24 cellular contexts compared by ENCODE assay signal in genomic region chr5:37170856-37171255, GRCh38.
DNase-seq lines count a peak whose midpoint lies in the region; ATAC-seq, FAIRE-seq and TF ChIP-seq lines count a peak whose summit lies in the region.
"Had no signal": no experiment of that assay in that cellular context is flagged by ENCODE, and none has a peak within 500 bp of the region (broad histone marks: within the 10 kb centered on the region; RNA-seq: fewer than 3 reads in every experiment).

No MANE protein-coding gene starts in this region.

- peaks cover 3% of the 10 kb centered on the region for H3K4me1 ChIP-seq in HepG2 (ENCODE audit: insufficient read depth, low read length)
- H3K4me1 ChIP-seq in right lobe of liver = peaks cover 0 to 18% (median 7%) of the 10 kb centered on the region in 4 donors
- H3K4me1 ChIP-seq in Karpas-422 (ENCODE audit: low read length) = no peaks in the 10 kb centered on the region
- H3K4me1 ChIP-seq: BE2C, BLaER1 had no signal

- POLR2A ChIA-PET in HepG2 (lab: Yijun Ruan, JAX) = no interaction called here

- H4K20me1 ChIP-seq in HepG2 (ENCODE audit: insufficient read depth, low read length) = no peaks in the 10 kb centered on the region
- H4K20me1 ChIP-seq in Karpas-422 (ENCODE audit: insufficient read depth, low read depth, low read length) = no peaks in the 10 kb centered on the region
- H4K20me1 ChIP-seq: BLaER1 had no signal

- H3K79me2 ChIP-seq in HepG2 (ENCODE audit: insufficient read depth, low read length) (no peaks in the 10 kb centered on the region), Karpas-422 (ENCODE audit: low read length) (no peaks in the 10 kb centered on the region)

- no peak overlapping the region for H3K27ac ChIP-seq in HepG2 (ENCODE audit: extremely low read length, insufficient read depth, low read length)
- no peak overlapping the region for H3K27ac ChIP-seq in right lobe of liver
- no peak overlapping the region for H3K27ac ChIP-seq in Karpas-422 (ENCODE audit: low read length)
- H3K27ac ChIP-seq: 22Rv1, BLaER1 had no signal

- no peak for TF ChIP-seq CTCF in HepG2 (CRISPR knock-in tag; IDR thresholded peaks at IDR 0.05)
- TF ChIP-seq CTCF in right lobe of liver (IDR thresholded peaks at IDR 0.05) = no peak

- H3K36me3 ChIP-seq in HepG2 (replicated peaks in 1 of 2; ENCODE audit: control insufficient read depth in 1 of 2, insufficient read depth in 2 of 2, low read length in 2 of 2) (peaks cover 7 to 32% of the 10 kb centered on the region in 2 experiments; a peak in 4 of 5 replicates), right lobe of liver (peaks cover 0 to 37% (median 7%) of the 10 kb centered on the region in 4 donors), Karpas-422 (ENCODE audit: insufficient read depth, low read length) (no peaks in the 10 kb centered on the region)

- no peak overlapping the region for H3K4me2 ChIP-seq in HepG2 (ENCODE audit: low read depth, low read length)
- no peak overlapping the region for H3K4me2 ChIP-seq in Karpas-422 (ENCODE audit: low read depth, low read length, poor library complexity, severe bottlenecking)
- H3K4me2 ChIP-seq: BLaER1 had no signal

- intact Hi-C loops in HepG2 (cut with micrococcal nuclease; ENCODE audit: unreplicated experiment) = no loop called here
- intact Hi-C loops in right lobe of liver (cut with DNase I) = no loop called here

- DNase-seq in HepG2 (ENCODE audit: low spot score) (no peak), right lobe of liver (no peak), Karpas-422 (peak; percentile 20), NCI-H2196 treated with DMSO at 0.1 percent for 48 hours (lab: John Stamatoyannopoulos, UW; ENCODE audit: unreplicated experiment) (no peak)
- DNase-seq in stimulated activated CD4-positive, alpha-beta T cell treated with anti-CD3 and anti-CD28 coated beads, Interleukin-4, amount 100 ng/mL, for 4 hours = no peak
- DNase-seq: ACHN; BE2C; C1 segment of cervical spinal cord; CD4-positive, alpha-beta memory T cell; CD4-positive, CD25-positive, alpha-beta regulatory T cell; CD8-positive, alpha-beta memory T cell; COR-L47; DMS 273 treated with DMSO at 0.1 percent for 48 hours; DMS153; DMS53; DMS79; DND-41; EL; GDM1 had no signal

- H3K9ac ChIP-seq in HepG2 (ENCODE audit: insufficient read depth, low read depth, low read length) (no peak overlapping the region), Karpas-422 (ENCODE audit: low read length) (no peak overlapping the region)
- H3K9ac ChIP-seq: BLaER1 had no signal

- ATAC-seq in HepG2 = no peak
- ATAC-seq in right lobe of liver = no peak
- ATAC-seq: GM12878 had no signal

- TF ChIP-seq POLR2A in HepG2 (IDR thresholded peaks at IDR 0.05; ENCODE audit: insufficient read depth in 1 of 2, low read depth in 2 of 2, low read length in 2 of 2) (no peak), right lobe of liver (IDR thresholded peaks at IDR 0.05) (no peak)

- H3K9me2 ChIP-seq in Karpas-422 (replicated peaks; ENCODE audit: insufficient read depth, low read length) = no peaks in the 10 kb centered on the region

- no peak for FAIRE-seq in HepG2 (lab: Jason Lieb, UNC)
- FAIRE-seq: GM12878, GM12892, GM18507 had no signal

- WGBS in HepG2 (ENCODE audit: low lambda C conversion rate) = 94% methylated on average over 6 of the region's 6 CpGs
- WGBS in right lobe of liver (ENCODE audit: insufficient coverage, low coverage, low lambda C conversion rate, missing lambda C conversion rate) = 98% methylated on average over 6 of the region's 6 CpGs

- no TSS peak for BruUV-seq in HepG2 (replicated peaks; lab: Mats Ljungman, UMichigan)

- H2AFZ ChIP-seq in HepG2 (ENCODE audit: low read length) (no peak overlapping the region), Karpas-422 (ENCODE audit: low read length) (no peak overlapping the region)

- H3K9me3 ChIP-seq in HepG2 (ENCODE audit: low read length) (no peaks in the 10 kb centered on the region), right lobe of liver (no peaks in the 10 kb centered on the region), Karpas-422 (ENCODE audit: low read length) (no peaks in the 10 kb centered on the region)
- H3K9me3 ChIP-seq: BE2C, BLaER1 had no signal

- no peaks in the 10 kb centered on the region for H3K27me3 ChIP-seq in HepG2 (ENCODE audit: control insufficient read depth in 1 of 2, insufficient read depth in 2 of 2, low read length in 2 of 2)
- H3K27me3 ChIP-seq in right lobe of liver = no peaks in the 10 kb centered on the region
- no peaks in the 10 kb centered on the region for H3K27me3 ChIP-seq in Karpas-422 (ENCODE audit: low read length)
- H3K27me3 ChIP-seq: BE2C, BLaER1 had no signal

- H3K4me3 ChIP-seq in HepG2 (replicated peaks in 1 of 3; ENCODE audit: insufficient read depth in 1 of 3, low read depth in 2 of 3, low read length in 3 of 3) (no peak overlapping the region), right lobe of liver (no peak overlapping the region), Karpas-422 (ENCODE audit: low read length) (no peak overlapping the region)
- H3K4me3 ChIP-seq: BLaER1, GM12878 had no signal

- CTCF ChIA-PET in HepG2 (lab: Yijun Ruan, JAX; ENCODE audit: low intra/inter-chr PET ratio, low total read pairs) = no interaction called here

- TF ChIP-seq EP300 in HepG2 (IDR thresholded peaks at IDR 0.05; ENCODE audit: low read depth in 2 of 2, low read length in 2 of 2) (no peak), HepG2 (CRISPR knock-in tag; IDR thresholded peaks at IDR 0.05; ENCODE audit: borderline replicate concordance) (no peak)

- in situ Hi-C loops in HepG2 (cut with HindIII; ENCODE audit: extremely low pct_ligation_motif_present, low pct_unique_long_range_greater_than_20kb) = no loop called here

- TF ChIP-seq RAD21 in HepG2 (CRISPR knock-in tag; IDR thresholded peaks at IDR 0.05) = no peak

TF ChIP-seq in HepG2, 621 proteins besides CTCF, POLR2A, EP300 and RAD21:
- no peak for TF ChIP-seq DDIT3 (CRISPR knock-in tag; IDR thresholded peaks at IDR 0.05)
- TF ChIP-seq YY1 (IDR thresholded peaks at IDR 0.05; ENCODE audit: insufficient read depth, insufficient replicate concordance, low read depth, low read length) = no peak
- TF ChIP-seq MAFK (conservative IDR thresholded peaks at IDR 0.05 in 1 of 2, IDR thresholded peaks at IDR 0.05 in 1 of 2; ENCODE audit: low read length in 2 of 2) = peak; percentile 38 to 62; a peak in 2 of 4 replicates
- peak; percentile 37; the same call in 1 of the 2 replicates for TF ChIP-seq MAFF (IDR thresholded peaks at IDR 0.05; ENCODE audit: low read depth, low read length)
